Comparison of ENCODE assay signal across 11 cellular contexts in genomic region chr3:71168043-71168720, GRCh38.
A peak's percentile ranks its signal among the peaks of the same experiment; 100 is the strongest.
DNase-seq lines count a peak whose midpoint lies in the region; ATAC-seq and TF ChIP-seq lines count a peak whose summit lies in the region.
"Had no signal": no experiment of that assay in that cellular context is flagged by ENCODE, and none has a peak within 500 bp of the region (broad histone marks: within the 10 kb centered on the region; RNA-seq: fewer than 3 reads in every experiment).

No MANE protein-coding gene starts in this region.

- H3K9me3 ChIP-seq in right atrium auricular region (no peaks in the 10 kb centered on the region), muscle layer of colon (ENCODE audit: low read length) (no peaks in the 10 kb centered on the region)

- peaks cover 7% of the 10 kb centered on the region for H3K36me3 Mint-ChIP-seq in chondrocyte (ENCODE audit: low read depth)
- H3K36me3 Mint-ChIP-seq in activated CD4-positive, alpha-beta memory T cell treated with anti-CD3 and anti-CD28 coated beads, Interleukin-2, amount 10 ng/mL, durations not matched to agents 7 days and 5 days (ENCODE audit: low read depth), result no peaks in the 10 kb centered on the region

- POLR2A ChIA-PET in activated CD4-positive, alpha-beta memory T cell treated with anti-CD3 and anti-CD28 coated beads, Interleukin-2, amount 10 ng/mL, durations not matched to agents 7 days and 5 days (lab: Charles Lee), result no interaction called here

- TF ChIP-seq CTCF in right atrium auricular region (IDR thresholded peaks at IDR 0.05) (no peak), chondrocyte (IDR thresholded peaks at IDR 0.05) (no peak)

- no peak for DNase-seq in right atrium auricular region (ENCODE audit: low spot score)
- DNase-seq in Right ventricle myocardium superior, result no peak
- DNase-seq in chondrocyte (ENCODE audit: low spot score), result no peak
- DNase-seq in head of caudate nucleus, result no peak
- DNase-seq in NCI-H510A (lab: John Stamatoyannopoulos, UW), result no peak
- no peak for DNase-seq in activated CD4-positive, alpha-beta memory T cell treated with anti-CD3 and anti-CD28 coated beads, Interleukin-2, amount 10 ng/mL, durations not matched to agents 7 days and 5 days
- DNase-seq: activated CD4-positive, alpha-beta T cell treated with anti-CD3 and anti-CD28 coated beads for 48 hours; kidney; MM.1S had no signal

- H3K9ac ChIP-seq in muscle layer of colon (ENCODE audit: low read length), result no peak overlapping the region

- H3K27me3 ChIP-seq in right atrium auricular region (no peaks in the 10 kb centered on the region), muscle layer of colon (ENCODE audit: control insufficient read depth in 1 of 2, insufficient read depth in 2 of 2, low read length in 2 of 2) (no peaks in the 10 kb centered on the region)

- ATAC-seq in Right ventricle myocardium superior (ENCODE audit: poor library complexity) (no peak), HG03460 (IDR thresholded peaks at IDR 0.05; ENCODE audit: unreplicated experiment) (no peak)

- peak overlapping the region; percentile 96 for H3K27ac Mint-ChIP-seq in chondrocyte (ENCODE audit: unreplicated experiment)
- no peak overlapping the region for H3K27ac Mint-ChIP-seq in activated CD4-positive, alpha-beta memory T cell treated with anti-CD3 and anti-CD28 coated beads, Interleukin-2, amount 10 ng/mL, durations not matched to agents 7 days and 5 days

- H3K4me3 Mint-ChIP-seq in chondrocyte (ENCODE audit: unreplicated experiment), result peak overlapping the region; percentile 32
- H3K4me3 Mint-ChIP-seq in activated CD4-positive, alpha-beta memory T cell treated with anti-CD3 and anti-CD28 coated beads, Interleukin-2, amount 10 ng/mL, durations not matched to agents 7 days and 5 days, result no peak overlapping the region

- H3K27ac ChIP-seq in right atrium auricular region, result peak overlapping the region; percentile 49 to 51
- H3K27ac ChIP-seq in muscle layer of colon (ENCODE audit: low read depth, low read length), result peak overlapping the region; percentile 45

- H3K36me3 ChIP-seq in right atrium auricular region (no peaks in the 10 kb centered on the region), muscle layer of colon (ENCODE audit: insufficient read depth, low read length) (no peaks in the 10 kb centered on the region)

- no peaks in the 10 kb centered on the region for H3K27me3 Mint-ChIP-seq in chondrocyte (ENCODE audit: low read depth)
- no peaks in the 10 kb centered on the region for H3K27me3 Mint-ChIP-seq in activated CD4-positive, alpha-beta memory T cell treated with anti-CD3 and anti-CD28 coated beads, Interleukin-2, amount 10 ng/mL, durations not matched to agents 7 days and 5 days

- H3K4me3 ChIP-seq in right atrium auricular region (no peak overlapping the region), muscle layer of colon (ENCODE audit: low read depth in 1 of 2, low read length in 2 of 2) (no peak overlapping the region)

- intact Hi-C loops in Right ventricle myocardium superior (cut with DNase I), result no loop called here
- intact Hi-C loops in head of caudate nucleus (cut with DNase I), result no loop called here

- H3K4me1 ChIP-seq in right atrium auricular region (peaks cover 0 to 11% of the 10 kb centered on the region in 2 donors), muscle layer of colon (ENCODE audit: insufficient read depth, low read length) (peaks cover 17% of the 10 kb centered on the region)

- peaks cover 92% of the 10 kb centered on the region for H3K4me1 Mint-ChIP-seq in chondrocyte (ENCODE audit: low read depth)
- H3K4me1 Mint-ChIP-seq in activated CD4-positive, alpha-beta memory T cell treated with anti-CD3 and anti-CD28 coated beads, Interleukin-2, amount 10 ng/mL, durations not matched to agents 7 days and 5 days, result no peaks in the 10 kb centered on the region

- no peaks in the 10 kb centered on the region for H3K9me3 Mint-ChIP-seq in chondrocyte (ENCODE audit: low read depth)
- peaks cover 3% of the 10 kb centered on the region for H3K9me3 Mint-ChIP-seq in activated CD4-positive, alpha-beta memory T cell treated with anti-CD3 and anti-CD28 coated beads, Interleukin-2, amount 10 ng/mL, durations not matched to agents 7 days and 5 days

- CTCF ChIA-PET in activated CD4-positive, alpha-beta memory T cell treated with anti-CD3 and anti-CD28 coated beads, Interleukin-2, amount 10 ng/mL, durations not matched to agents 7 days and 5 days (lab: Charles Lee), result no interaction called here
